10 cellular contexts compared by ENCODE assay signal in genomic region chr19:10010247-10010691, GRCh38. TPM values are rescaled to one million over a fixed set of nuclear protein-coding genes. Genes with fewer than 3 reads are reported as not detected.
DNase-seq lines count a peak whose midpoint lies in the region; FAIRE-seq and TF ChIP-seq lines count a peak whose summit lies in the region.
"Had no signal": no experiment of that assay in that cellular context is flagged by ENCODE, and none has a peak within 500 bp of the region (broad histone marks: within the 10 kb centered on the region; RNA-seq: fewer than 3 reads in every experiment).

Gene COL5A3 (minus strand): TSS chr19:10010504. CDS start chr19:10010385, 119 bp downstream.

- no peaks in the 10 kb centered on the region; the same call in 1 of the 2 replicates for H4K20me1 ChIP-seq in PC-9 (ENCODE audit: insufficient read depth)

- H3K4me1 Mint-ChIP-seq in activated naive CD8-positive, alpha-beta T cell (ENCODE audit: low read depth): peaks cover 14% of the 10 kb centered on the region
- peaks cover 14% of the 10 kb centered on the region for H3K4me1 Mint-ChIP-seq in activated naive CD8-positive, alpha-beta T cell treated with anti-CD3 and anti-CD28 coated beads for 36 hours

- H3K4me3 ChIP-seq in epithelial cell of esophagus (ENCODE audit: low read length) (peak within 1 kb of the TSS; percentile 24), muscle layer of duodenum (ENCODE audit: low read depth in 1 of 2, low read length in 2 of 2) (peak within 1 kb of the TSS; percentile 68 to 73), vagina (peak within 1 kb of the TSS; percentile 47 to 49), PC-9 (no peak within 1 kb of the TSS)

- CTCF ChIA-PET in PC-9 (lab: Charles Lee): no interaction called here

- no peaks in the 10 kb centered on the region for H3K9me3 Mint-ChIP-seq in activated naive CD8-positive, alpha-beta T cell (ENCODE audit: low read depth)
- H3K9me3 Mint-ChIP-seq in activated naive CD8-positive, alpha-beta T cell treated with anti-CD3 and anti-CD28 coated beads for 36 hours: no peaks in the 10 kb centered on the region

- BruUV-seq in PC-9 (replicated peaks; lab: Mats Ljungman, UMichigan): no TSS peak

- H3K36me3 ChIP-seq in muscle layer of duodenum (ENCODE audit: control insufficient read depth in 1 of 2, insufficient read depth in 2 of 2, low read length in 2 of 2): no peaks in the 10 kb centered on the region
- H3K36me3 ChIP-seq in vagina: no peaks in the 10 kb centered on the region
- H3K36me3 ChIP-seq in PC-9 (ENCODE audit: low read depth): no peaks in the 10 kb centered on the region

- H3K4me2 ChIP-seq in PC-9: no peak within 1 kb of the TSS

- POLR2A ChIA-PET in PC-9 (lab: Charles Lee; ENCODE audit: unreplicated experiment): no interaction called here

- no peak within 1 kb of the TSS for H2AFZ ChIP-seq in PC-9

- no peaks in the 10 kb centered on the region for H3F3A ChIP-seq in PC-9 (ENCODE audit: insufficient read depth, low read depth)

- H3K27ac ChIP-seq in muscle layer of duodenum (ENCODE audit: low read length) (no peak within 1 kb of the TSS), vagina (peak within 1 kb of the TSS; percentile 92), PC-9 (no peak within 1 kb of the TSS)

- no peak within 1 kb of the TSS for H3K27ac Mint-ChIP-seq in activated naive CD8-positive, alpha-beta T cell
- H3K27ac Mint-ChIP-seq in activated naive CD8-positive, alpha-beta T cell treated with anti-CD3 and anti-CD28 coated beads for 36 hours: no peak within 1 kb of the TSS
- H3K27ac Mint-ChIP-seq: memory B cell had no signal

- DNase-seq in activated naive CD8-positive, alpha-beta T cell treated with anti-CD3 and anti-CD28 coated beads for 36 hours: no peak
- peak; percentile 50 for DNase-seq in epithelial cell of esophagus (ENCODE audit: low read depth)
- DNase-seq in vagina (ENCODE audit: extremely low spot score in 2 of 2): no peak
- no peak for DNase-seq in GM19239 (ENCODE audit: insufficient read length, low spot score)
- no peak for DNase-seq in activated CD4-positive, CD25-positive, alpha-beta regulatory T cell treated with anti-CD3 and anti-CD28 coated beads, Interleukin-2, amount 50 U/mL, for 72 hours
- DNase-seq in PC-9: no peak
- DNase-seq: NCI-H1930 had no signal

- H3K4me1 ChIP-seq in muscle layer of duodenum (ENCODE audit: control insufficient read depth in 1 of 2, insufficient read depth in 2 of 2, low read length in 2 of 2): peaks cover 0 to 21% of the 10 kb centered on the region in 2 donors
- H3K4me1 ChIP-seq in vagina: peaks cover 67% of the 10 kb centered on the region
- no peaks in the 10 kb centered on the region for H3K4me1 ChIP-seq in PC-9 (replicated peaks; ENCODE audit: insufficient read depth)

- no peak for TF ChIP-seq CTCF in epithelial cell of esophagus (IDR thresholded peaks at IDR 0.05; ENCODE audit: insufficient read depth, low read depth, low read length, missing control alignments)
- TF ChIP-seq CTCF in vagina (IDR thresholded peaks at IDR 0.05): no peak
- TF ChIP-seq CTCF in PC-9 (conservative IDR thresholded peaks at IDR 0.05): no peak

- H3K4me3 Mint-ChIP-seq in activated naive CD8-positive, alpha-beta T cell: peak within 1 kb of the TSS; percentile 65
- H3K4me3 Mint-ChIP-seq in activated naive CD8-positive, alpha-beta T cell treated with anti-CD3 and anti-CD28 coated beads for 36 hours: no peak within 1 kb of the TSS
- H3K4me3 Mint-ChIP-seq: memory B cell had no signal

- peaks cover 19% of the 10 kb centered on the region for H3K27me3 ChIP-seq in muscle layer of duodenum (ENCODE audit: low read depth, low read length)
- no peaks in the 10 kb centered on the region for H3K27me3 ChIP-seq in vagina
- H3K27me3 ChIP-seq in PC-9 (ENCODE audit: insufficient read depth, low read depth): peaks cover 95% of the 10 kb centered on the region

- no peaks in the 10 kb centered on the region for H3K79me2 ChIP-seq in PC-9 (ENCODE audit: low read depth)

- H3K36me3 Mint-ChIP-seq in activated naive CD8-positive, alpha-beta T cell: peaks cover 2% of the 10 kb centered on the region
- peaks cover 2% of the 10 kb centered on the region for H3K36me3 Mint-ChIP-seq in activated naive CD8-positive, alpha-beta T cell treated with anti-CD3 and anti-CD28 coated beads for 36 hours

- intact Hi-C loops in vagina (cut with DNase I) (no loop called here), PC-9 (cut with micrococcal nuclease; ENCODE audit: unreplicated experiment) (no loop called here)

- peaks cover 47% of the 10 kb centered on the region for H3K27me3 Mint-ChIP-seq in activated naive CD8-positive, alpha-beta T cell
- peaks cover 70% of the 10 kb centered on the region for H3K27me3 Mint-ChIP-seq in activated naive CD8-positive, alpha-beta T cell treated with anti-CD3 and anti-CD28 coated beads for 36 hours

- H3K9me2 ChIP-seq in PC-9 (ENCODE audit: insufficient read depth): no peaks in the 10 kb centered on the region

- no peaks in the 10 kb centered on the region for H3K9me3 ChIP-seq in muscle layer of duodenum (ENCODE audit: control insufficient read depth in 1 of 2, low read length in 2 of 2)
- no peaks in the 10 kb centered on the region for H3K9me3 ChIP-seq in vagina
- H3K9me3 ChIP-seq in PC-9 (ENCODE audit: insufficient read depth, low read depth): no peaks in the 10 kb centered on the region

- no peak for FAIRE-seq in GM19239 (lab: Jason Lieb, UNC)

- TF ChIP-seq POLR2A in vagina (IDR thresholded peaks at IDR 0.05): peak in 1 of 2 donors; percentile 13

RNA-seq across cellular contexts. Expression of gene COL5A3, which starts in this region (rescaled TPM):
- total RNA-seq in activated naive CD8-positive, alpha-beta T cell treated with anti-CD3 and anti-CD28 coated beads for 36 hours: under 1 TPM in 1 of 2 experiments, not detected in 1; 0.04 TPM
- 13.3 TPM for total RNA-seq in vagina
- total RNA-seq in PC-9 (2021): not detected in 2 replicates

Comparison
In these comparisons a context has a peak if more than half of its experiments do, and no peak if none do; other contexts are left out.
1. RNA of gene COL5A3 (total RNA-seq): 13.3 TPM in vagina (single experiment); 0.04 TPM in activated naive CD8-positive, alpha-beta T cell treated with anti-CD3 and anti-CD28 coated beads for 36 hours and not detected in PC-9; every median in the first group is over 10 times any median in the second.